In genomic region chr21:41162111-41162510, GRCh38 we compare ENCODE assay signal across 29 cellular contexts.
"Had no signal": no experiment of that assay in that cellular context is flagged by ENCODE, and none has a peak within 500 bp of the region (broad histone marks: within the 10 kb centered on the region; RNA-seq: fewer than 3 reads in every experiment).

No MANE protein-coding gene starts in this region.

- DNase-seq: stimulated activated CD4-positive, alpha-beta T cell treated with anti-CD3 and anti-CD28 coated beads, Interleukin-2, amount 100 ng/mL, for 48 hours; stimulated activated CD4-positive, alpha-beta T cell treated with anti-CD3 and anti-CD28 coated beads, Interleukin-4, amount 100 ng/mL, for 1 hour; stimulated activated CD4-positive, alpha-beta T cell treated with anti-CD3 and anti-CD28 coated beads, Interleukin-4, amount 100 ng/mL, for 24 hours; stimulated activated CD4-positive, alpha-beta T cell treated with anti-CD3 and anti-CD28 coated beads, Interleukin-4, amount 100 ng/mL, for 4 hours; stimulated activated CD8-positive, alpha-beta memory T cell treated with anti-CD3 and anti-CD28 coated beads, Interleukin-4, amount 100 ng/mL, for 48 hours; stimulated activated naive B cell treated with anti-CD40 and anti-IgM and Interleukin-4, amounts not matched to agents 10 μg/mL and 1 μg/mL and 100 μg/mL, for 72 hours; stimulated activated naive CD4-positive, alpha-beta T cell; stimulated activated naive CD4-positive, alpha-beta T cell treated with Interleukin-2 at 50 U/mL for 16 hours; stimulated activated naive CD8-positive, alpha-beta T cell treated with anti-CD3 and anti-CD28 coated beads, Interleukin-15, amount 100 ng/mL, for 72 hours; stimulated activated naive CD8-positive, alpha-beta T cell treated with anti-CD3 and anti-CD28 coated beads, Interleukin-15, Interleukin-2, amounts not matched to agents 100 U/mL and 50 U/mL, for 24 hours; stomach; substantia nigra; testis; thyroid gland; tibial artery; transverse colon; trophoblast cell; upper lobe of left lung; upper lobe of right lung; uterus had no signal

- H3K27me3 ChIP-seq: suprapubic skin, testis, thyroid gland, tibial nerve, transverse colon, upper lobe of left lung, upper lobe of right lung, uterus, vagina had no signal

- FAIRE-seq: urothelium cell line had no signal

- H3K4me3 Mint-ChIP-seq: stimulated activated effector memory CD8-positive, alpha-beta T cell treated with anti-CD3 and anti-CD28 coated beads, Interleukin-12 subunit alpha, Interleukin-12 subunit beta, amount 100 ng/mL, for 72 hours; stimulated activated memory B cell treated with anti-CD40 and anti-IgM and Interleukin-4, amounts not matched to agents 10 μg/mL and 1 μg/mL and 100 μg/mL, for 72 hours; stimulated activated naive B cell treated with anti-CD40 and anti-IgM and Interleukin-4, amounts not matched to agents 10 μg/mL and 1 μg/mL and 100 μg/mL, for 72 hours; stimulated activated naive CD8-positive, alpha-beta T cell treated with anti-CD3 and anti-CD28 coated beads, Interleukin-15, amount 100 ng/mL, for 72 hours; stimulated activated naive CD8-positive, alpha-beta T cell treated with anti-CD3 and anti-CD28 coated beads, Interleukin-15, Interleukin-2, amounts not matched to agents 100 ng/mL and 50 ng/mL, for 24 hours; type B pancreatic cell had no signal

- H3K36me3 ChIP-seq: stomach, suprapubic skin, thoracic aorta, thyroid gland, tibial artery, tibial nerve, transverse colon, upper lobe of left lung, upper lobe of right lung, uterus, vagina had no signal

- H3K4me1 Mint-ChIP-seq: stimulated activated effector memory CD8-positive, alpha-beta T cell treated with anti-CD3 and anti-CD28 coated beads, Interleukin-12 subunit alpha, Interleukin-12 subunit beta, amount 100 ng/mL, for 72 hours; stimulated activated memory B cell treated with anti-CD40 and anti-IgM and Interleukin-4, amounts not matched to agents 10 μg/mL and 1 μg/mL and 100 μg/mL, for 72 hours; stimulated activated naive CD8-positive, alpha-beta T cell treated with anti-CD3 and anti-CD28 coated beads, Interleukin-15, amount 100 ng/mL, for 72 hours had no signal

- H3K4me3 ChIP-seq: stomach, suprapubic skin, testis, thoracic aorta, thyroid gland, tibial artery, tibial nerve, transverse colon, upper lobe of left lung, upper lobe of right lung, uterus, vagina had no signal

- H3K36me3 Mint-ChIP-seq: stimulated activated effector memory CD8-positive, alpha-beta T cell treated with anti-CD3 and anti-CD28 coated beads, Interleukin-12 subunit alpha, Interleukin-12 subunit beta, amount 100 ng/mL, for 72 hours; stimulated activated naive B cell treated with anti-CD40 and anti-IgM and Interleukin-4, amounts not matched to agents 10 μg/mL and 1 μg/mL and 100 μg/mL, for 72 hours; type B pancreatic cell had no signal

- H3K9me3 Mint-ChIP-seq: stimulated activated effector memory CD8-positive, alpha-beta T cell treated with anti-CD3 and anti-CD28 coated beads, Interleukin-12 subunit alpha, Interleukin-12 subunit beta, amount 100 ng/mL, for 72 hours had no signal

- H3K27ac Mint-ChIP-seq: stimulated activated effector memory CD8-positive, alpha-beta T cell treated with anti-CD3 and anti-CD28 coated beads, Interleukin-12 subunit alpha, Interleukin-12 subunit beta, amount 100 ng/mL, for 72 hours; stimulated activated memory B cell treated with anti-CD40 and anti-IgM and Interleukin-4, amounts not matched to agents 10 μg/mL and 1 μg/mL and 100 μg/mL, for 72 hours; stimulated activated naive B cell treated with anti-CD40 and anti-IgM and Interleukin-4, amounts not matched to agents 10 μg/mL and 1 μg/mL and 100 μg/mL, for 72 hours; stimulated activated naive CD8-positive, alpha-beta T cell treated with anti-CD3 and anti-CD28 coated beads, Interleukin-15, Interleukin-2, amounts not matched to agents 100 ng/mL and 50 ng/mL, for 24 hours; type B pancreatic cell had no signal
